ENCODE assay signal across 26 cellular contexts in genomic region chr4:183078634-183079033, GRCh38.
"Had no signal": no experiment of that assay in that cellular context is flagged by ENCODE, and none has a peak within 500 bp of the region (broad histone marks: within the 10 kb centered on the region; RNA-seq: fewer than 3 reads in every experiment).

No MANE protein-coding gene starts in this region.

- H3K27ac Mint-ChIP-seq: activated CD8-positive, alpha-beta T cell treated with anti-CD3 and anti-CD28 coated beads for 36 hours; activated naive CD4-positive, alpha-beta T cell treated with anti-CD3 and anti-CD28 coated beads, Interleukin-2, amount 10 ng/mL, durations not matched to agents 7 days and 5 days; activated naive CD8-positive, alpha-beta T cell treated with anti-CD3 and anti-CD28 coated beads, Interleukin-2, amount 10 ng/mL, durations not matched to agents 7 days and 5 days; activated T-cell treated with anti-CD3 and anti-CD28 coated beads, Interleukin-2, amount 50 U/mL, for 72 hours; activated T-helper 2 cell treated with anti-CD3 and anti-CD28 coated beads, Interferon-gamma antibody, Interleukin-2, Interleukin-4, amounts not matched to agents 10 μg/mL and 5 μg/mL and 100 μg/mL, durations not matched to agents 14 hours and 24 hours and 36 hours; T-cell had no signal

- H3K4me1 ChIP-seq: adrenal gland had no signal

- FAIRE-seq: bronchial epithelial cell, TTC549 had no signal

- H3K36me3 ChIP-seq: adrenal gland, MG63 had no signal

- H3K36me3 Mint-ChIP-seq: activated naive CD4-positive, alpha-beta T cell treated with anti-CD3 and anti-CD28 coated beads, Interleukin-2, amount 10 ng/mL, durations not matched to agents 7 days and 5 days; activated naive CD8-positive, alpha-beta T cell treated with anti-CD3 and anti-CD28 coated beads, Interleukin-2, amount 10 ng/mL, durations not matched to agents 7 days and 5 days; T-cell had no signal

- ATAC-seq: activated CD8-positive, alpha-beta T cell treated with anti-CD3 and anti-CD28 coated beads for 36 hours; activated T-cell treated with anti-CD3 and anti-CD28 coated beads, Interleukin-2, amount 50 U/mL, for 72 hours; PC-3; T-cell had no signal

- H3K4me3 Mint-ChIP-seq: activated CD8-positive, alpha-beta T cell treated with anti-CD3 and anti-CD28 coated beads for 36 hours; activated naive CD4-positive, alpha-beta T cell treated with anti-CD3 and anti-CD28 coated beads, Interleukin-2, amount 10 ng/mL, durations not matched to agents 7 days and 5 days; activated naive CD8-positive, alpha-beta T cell treated with anti-CD3 and anti-CD28 coated beads, Interleukin-2, amount 10 ng/mL, durations not matched to agents 7 days and 5 days; activated T-cell treated with anti-CD3 and anti-CD28 coated beads, Interleukin-2, amount 50 U/mL, for 72 hours; central memory CD8-positive, alpha-beta T cell; T-cell had no signal

- H3K9me3 Mint-ChIP-seq: activated CD8-positive, alpha-beta T cell treated with anti-CD3 and anti-CD28 coated beads for 36 hours; activated naive CD4-positive, alpha-beta T cell treated with anti-CD3 and anti-CD28 coated beads, Interleukin-2, amount 10 ng/mL, durations not matched to agents 7 days and 5 days; activated naive CD8-positive, alpha-beta T cell treated with anti-CD3 and anti-CD28 coated beads, Interleukin-2, amount 10 ng/mL, durations not matched to agents 7 days and 5 days; activated T-cell treated with anti-CD3 and anti-CD28 coated beads, Interleukin-2, amount 50 U/mL, for 72 hours; activated T-helper 2 cell treated with anti-CD3 and anti-CD28 coated beads, Interferon-gamma antibody, Interleukin-2, Interleukin-4, amounts not matched to agents 10 μg/mL and 5 μg/mL and 100 μg/mL, durations not matched to agents 14 hours and 24 hours and 36 hours; central memory CD8-positive, alpha-beta T cell; T-cell had no signal

- H3K27ac ChIP-seq: adrenal gland, SK-N-MC had no signal

- H3K27me3 ChIP-seq: adrenal gland, MG63 had no signal

- H3K4me1 Mint-ChIP-seq: activated naive CD4-positive, alpha-beta T cell treated with anti-CD3 and anti-CD28 coated beads, Interleukin-2, amount 10 ng/mL, durations not matched to agents 7 days and 5 days; activated naive CD8-positive, alpha-beta T cell treated with anti-CD3 and anti-CD28 coated beads, Interleukin-2, amount 10 ng/mL, durations not matched to agents 7 days and 5 days; central memory CD8-positive, alpha-beta T cell; T-cell had no signal

- H3K4me3 ChIP-seq: adrenal gland, MG63, SK-N-MC had no signal

- DNase-seq: activated CD4-positive, alpha-beta T cell treated with anti-CD3 and anti-CD28 coated beads, Interleukin-2, amount 50 U/mL, for 1 hour; activated CD4-positive, CD25-positive, alpha-beta regulatory T cell; activated CD8-positive, alpha-beta memory T cell treated with anti-CD3 and anti-CD28 coated beads, Interleukin-2, amount 50 U/mL, for 4 hours; activated CD8-positive, alpha-beta T cell treated with anti-CD3 and anti-CD28 coated beads for 36 hours; activated gamma-delta T cell treated with Interleukin-2 at 50 U/mL for 16 hours; activated naive CD4-positive, alpha-beta T cell treated with anti-CD3 and anti-CD28 coated beads, Interleukin-2, amount 10 ng/mL, durations not matched to agents 7 days and 5 days; activated naive CD8-positive, alpha-beta T cell treated with anti-CD3 and anti-CD28 coated beads, Interleukin-2, amount 10 ng/mL, durations not matched to agents 7 days and 5 days; activated T-cell treated with anti-CD3 and anti-CD28 coated beads, Interleukin-2, amount 50 U/mL, for 72 hours; adrenal gland; anterior cingulate cortex; MG63; NCI-H1105; NCI-H1436; NCI-H1694 treated with DMSO at 0.1 percent for 48 hours; NCI-H2029 treated with DMSO at 0.1 percent for 48 hours; NCI-H510A treated with DMSO at 0.1 percent for 48 hours; PC-3; SIG-M5; T-cell; T-helper 2 cell; T1000 had no signal
